2 cellular contexts compared by ENCODE assay signal in genomic region chr5:173574983-173575382, GRCh38.
TF ChIP-seq lines count a peak whose summit lies in the region.

No MANE protein-coding gene starts in this region.

TF ChIP-seq in GM23338, 12 proteins besides CTCF, POLR2A, EP300 and RAD21 (continued from another document):
- TF ChIP-seq ZNF331 (CRISPR knock-in tag; IDR thresholded peaks at IDR 0.05; ENCODE audit: low read depth) = no peak

TF ChIP-seq in K562, 482 proteins besides CTCF, POLR2A, EP300 and RAD21 (continued from another document):
- no peak for TF ChIP-seq ZNF644 (tag; IDR thresholded peaks at IDR 0.05; ENCODE audit: low read depth)
- TF ChIP-seq MXD1 (CRISPR knock-in tag; IDR thresholded peaks at IDR 0.05; ENCODE audit: borderline replicate concordance, poor library complexity, severe bottlenecking) = no peak
- no peak for TF ChIP-seq SIN3B (IDR thresholded peaks at IDR 0.05; ENCODE audit: low read depth)
- no peak for TF ChIP-seq ZNF584 (CRISPR knock-in tag; IDR thresholded peaks at IDR 0.05; ENCODE audit: low read depth)
- no peak for TF ChIP-seq ZNF395 (CRISPR knock-in tag; IDR thresholded peaks at IDR 0.05)
- TF ChIP-seq ZNF696 (CRISPR knock-in tag; conservative IDR thresholded peaks at IDR 0.05) = no peak
- TF ChIP-seq ELF4 (CRISPR knock-in tag; IDR thresholded peaks at IDR 0.05) = no peak
- TF ChIP-seq ILK (tag; IDR thresholded peaks at IDR 0.05; ENCODE audit: borderline replicate concordance, low read depth) = no peak
- no peak for TF ChIP-seq MITF (IDR thresholded peaks at IDR 0.05)
- TF ChIP-seq ZNF146 (CRISPR knock-in tag; IDR thresholded peaks at IDR 0.05; ENCODE audit: unreplicated experiment) = no peak
- no peak for TF ChIP-seq ERF (CRISPR knock-in tag; IDR thresholded peaks at IDR 0.05)
- no peak for TF ChIP-seq AFF4 (CRISPR knock-in tag; IDR thresholded peaks at IDR 0.05)
- no peak for TF ChIP-seq ZFP36 (IDR thresholded peaks at IDR 0.05; ENCODE audit: low read depth, low read length, partially characterized antibody)
- TF ChIP-seq TCF7 (IDR thresholded peaks at IDR 0.05; ENCODE audit: borderline replicate concordance) = no peak
